In genomic region chr6:31806470-31807272, GRCh38 we compare ENCODE assay signal across 1 cellular context.
A peak's percentile ranks its signal among the peaks of the same experiment; 100 is the strongest.
TF ChIP-seq lines count a peak whose summit lies in the region.

Gene LSM2, minus strand, starts transcription at chr6:31806966. Its CDS starts 209 bp downstream, at chr6:31806757.

TF ChIP-seq in K562, 482 proteins besides CTCF, POLR2A, EP300 and RAD21 (continued from another document and continues in another):
- TF ChIP-seq ARID4B (CRISPR knock-in tag; IDR thresholded peaks at IDR 0.05) (peak; percentile 96; the same call in 1 of the 2 replicates), TOE1 (IDR thresholded peaks at IDR 0.05; ENCODE audit: borderline replicate concordance) (peak; percentile 78; the same call in 1 of the 2 replicates), TOE1 (CRISPR knock-in tag; IDR thresholded peaks at IDR 0.05; ENCODE audit: borderline replicate concordance, low read depth) (no peak), KLF16 (IDR thresholded peaks at IDR 0.05) (no peak), SMARCA5 (IDR thresholded peaks at IDR 0.05) (no peak), FOXA3 (CRISPR knock-in tag; conservative IDR thresholded peaks at IDR 0.05 in 1 of 2, IDR thresholded peaks at IDR 0.05 in 1 of 2) (peak; percentile 26 to 70; a peak in 2 of 4 replicates), ZNF232 (CRISPR knock-in tag; IDR thresholded peaks at IDR 0.05) (peak; percentile 82; the same call in 1 of the 2 replicates), SPI1 (IDR thresholded peaks at IDR 0.05; ENCODE audit: borderline replicate concordance, low read depth, low read length) (peak; percentile 99), ZNF561 (CRISPR knock-in tag; conservative IDR thresholded peaks at IDR 0.05) (0 out of 2 replicates have a peak, but pooled peaks have one; percentile 18), TRIM28 (IDR thresholded peaks at IDR 0.05) (peak; percentile 34; the same call in 1 of the 2 replicates), KLF10 (CRISPR knock-in tag; IDR thresholded peaks at IDR 0.05) (no peak), MEIS2 (IDR thresholded peaks at IDR 0.05; ENCODE audit: partially characterized antibody) (peak; percentile 92), PYGO2 (tag; IDR thresholded peaks at IDR 0.05) (no peak), RBM22 (IDR thresholded peaks at IDR 0.05; ENCODE audit: low read depth, low read length, poor library complexity, severe bottlenecking) (peak; percentile 61), HMG20B (CRISPR knock-in tag; IDR thresholded peaks at IDR 0.05) (no peak), LEF1 (IDR thresholded peaks at IDR 0.05) (peak; percentile 66; the same call in 1 of the 2 replicates), BCLAF1 (IDR thresholded peaks at IDR 0.05; ENCODE audit: borderline replicate concordance in 1 of 2, control insufficient read depth in 1 of 2, low read depth in 2 of 2, low read length in 1 of 2) (no peak), U2AF1 (optimal IDR thresholded peaks at IDR 0.05; ENCODE audit: low read depth, low read length) (peak; percentile 70), TRIM25 (IDR thresholded peaks at IDR 0.05; ENCODE audit: borderline replicate concordance) (peak; percentile 75; the same call in 1 of the 2 replicates), XRCC4 (IDR thresholded peaks at IDR 0.05; ENCODE audit: extremely low read depth, insufficient read depth, insufficient read length) (no peak), ZNF764 (CRISPR knock-in tag; IDR thresholded peaks at IDR 0.05; ENCODE audit: low read depth) (no peak; the same call in 1 of the 2 replicates), ZNF282 (CRISPR knock-in tag; IDR thresholded peaks at IDR 0.05) (no peak), SNIP1 (IDR thresholded peaks at IDR 0.05; ENCODE audit: low read depth) (no peak), PHTF2 (CRISPR knock-in tag; IDR thresholded peaks at IDR 0.05) (0 out of 2 replicates have a peak, but pooled peaks have one; percentile 13), NFE2 (IDR thresholded peaks at IDR 0.05; ENCODE audit: low read depth) (peak; percentile 35; the same call in 1 of the 2 replicates), CCAR2 (IDR thresholded peaks at IDR 0.05; ENCODE audit: low read depth, low read length) (no peak), HMG20A (CRISPR knock-in tag; conservative IDR thresholded peaks at IDR 0.05) (peak; percentile 70; the same call in 1 of the 2 replicates), SUPT5H (IDR thresholded peaks at IDR 0.05) (peak; percentile 97), ATF7 (IDR thresholded peaks at IDR 0.05) (peak; percentile 94), RNF2 (IDR thresholded peaks at IDR 0.05) (no peak), BRD4 (IDR thresholded peaks at IDR 0.05) (no peak), NRF1 (conservative IDR thresholded peaks at IDR 0.05 in 1 of 2, IDR thresholded peaks at IDR 0.05 in 1 of 2) (peak; percentile 99 to 100), MNT (conservative IDR thresholded peaks at IDR 0.05) (no peak), ZNF707 (CRISPR knock-in tag; conservative IDR thresholded peaks at IDR 0.05) (peak; percentile 42; the same call in 1 of the 2 replicates), YY1 (IDR thresholded peaks at IDR 0.05; ENCODE audit: borderline replicate concordance in 1 of 3, control insufficient read depth in 1 of 3, extremely low read depth in 1 of 3, insufficient read depth in 3 of 3, insufficient read length in 1 of 3, insufficient replicate concordance in 2 of 3, low read depth in 1 of 3, low read length in 2 of 3) (peak in 2 of 3 experiments; percentile 80 to 82), ZNF263 (CRISPR knock-in tag; IDR thresholded peaks at IDR 0.05; ENCODE audit: borderline replicate concordance) (peak; percentile 82)
- TF ChIP-seq, protein P1, sequence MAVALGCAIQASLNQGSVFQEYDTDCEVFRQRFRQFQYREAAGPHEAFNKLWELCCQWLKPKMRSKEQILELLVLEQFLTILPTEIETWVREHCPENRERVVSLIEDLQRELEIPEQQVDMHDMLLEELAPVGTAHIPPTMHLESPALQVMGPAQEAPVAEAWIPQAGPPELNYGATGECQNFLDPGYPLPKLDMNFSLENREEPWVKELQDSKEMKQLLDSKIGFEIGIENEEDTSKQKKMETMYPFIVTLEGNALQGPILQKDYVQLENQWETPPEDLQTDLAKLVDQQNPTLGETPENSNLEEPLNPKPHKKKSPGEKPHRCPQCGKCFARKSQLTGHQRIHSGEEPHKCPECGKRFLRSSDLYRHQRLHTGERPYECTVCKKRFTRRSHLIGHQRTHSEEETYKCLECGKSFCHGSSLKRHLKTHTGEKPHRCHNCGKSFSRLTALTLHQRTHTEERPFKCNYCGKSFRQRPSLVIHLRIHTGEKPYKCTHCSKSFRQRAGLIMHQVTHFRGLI (CRISPR knock-in tag; IDR thresholded peaks at IDR 0.05) = 0 out of 2 replicates have a peak, but pooled peaks have one; percentile 57
- TF ChIP-seq, protein P2, sequence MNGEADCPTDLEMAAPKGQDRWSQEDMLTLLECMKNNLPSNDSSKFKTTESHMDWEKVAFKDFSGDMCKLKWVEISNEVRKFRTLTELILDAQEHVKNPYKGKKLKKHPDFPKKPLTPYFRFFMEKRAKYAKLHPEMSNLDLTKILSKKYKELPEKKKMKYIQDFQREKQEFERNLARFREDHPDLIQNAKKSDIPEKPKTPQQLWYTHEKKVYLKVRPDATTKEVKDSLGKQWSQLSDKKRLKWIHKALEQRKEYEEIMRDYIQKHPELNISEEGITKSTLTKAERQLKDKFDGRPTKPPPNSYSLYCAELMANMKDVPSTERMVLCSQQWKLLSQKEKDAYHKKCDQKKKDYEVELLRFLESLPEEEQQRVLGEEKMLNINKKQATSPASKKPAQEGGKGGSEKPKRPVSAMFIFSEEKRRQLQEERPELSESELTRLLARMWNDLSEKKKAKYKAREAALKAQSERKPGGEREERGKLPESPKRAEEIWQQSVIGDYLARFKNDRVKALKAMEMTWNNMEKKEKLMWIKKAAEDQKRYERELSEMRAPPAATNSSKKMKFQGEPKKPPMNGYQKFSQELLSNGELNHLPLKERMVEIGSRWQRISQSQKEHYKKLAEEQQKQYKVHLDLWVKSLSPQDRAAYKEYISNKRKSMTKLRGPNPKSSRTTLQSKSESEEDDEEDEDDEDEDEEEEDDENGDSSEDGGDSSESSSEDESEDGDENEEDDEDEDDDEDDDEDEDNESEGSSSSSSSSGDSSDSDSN (IDR thresholded peaks at IDR 0.05; ENCODE audit: borderline replicate concordance in 1 of 2, low read depth in 2 of 2, low read length in 2 of 2) = peak; percentile 59 to 73; a peak in 3 of 4 replicates
- TF ChIP-seq, protein P3, sequence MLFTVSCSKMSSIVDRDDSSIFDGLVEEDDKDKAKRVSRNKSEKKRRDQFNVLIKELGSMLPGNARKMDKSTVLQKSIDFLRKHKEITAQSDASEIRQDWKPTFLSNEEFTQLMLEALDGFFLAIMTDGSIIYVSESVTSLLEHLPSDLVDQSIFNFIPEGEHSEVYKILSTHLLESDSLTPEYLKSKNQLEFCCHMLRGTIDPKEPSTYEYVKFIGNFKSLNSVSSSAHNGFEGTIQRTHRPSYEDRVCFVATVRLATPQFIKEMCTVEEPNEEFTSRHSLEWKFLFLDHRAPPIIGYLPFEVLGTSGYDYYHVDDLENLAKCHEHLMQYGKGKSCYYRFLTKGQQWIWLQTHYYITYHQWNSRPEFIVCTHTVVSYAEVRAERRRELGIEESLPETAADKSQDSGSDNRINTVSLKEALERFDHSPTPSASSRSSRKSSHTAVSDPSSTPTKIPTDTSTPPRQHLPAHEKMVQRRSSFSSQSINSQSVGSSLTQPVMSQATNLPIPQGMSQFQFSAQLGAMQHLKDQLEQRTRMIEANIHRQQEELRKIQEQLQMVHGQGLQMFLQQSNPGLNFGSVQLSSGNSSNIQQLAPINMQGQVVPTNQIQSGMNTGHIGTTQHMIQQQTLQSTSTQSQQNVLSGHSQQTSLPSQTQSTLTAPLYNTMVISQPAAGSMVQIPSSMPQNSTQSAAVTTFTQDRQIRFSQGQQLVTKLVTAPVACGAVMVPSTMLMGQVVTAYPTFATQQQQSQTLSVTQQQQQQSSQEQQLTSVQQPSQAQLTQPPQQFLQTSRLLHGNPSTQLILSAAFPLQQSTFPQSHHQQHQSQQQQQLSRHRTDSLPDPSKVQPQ (CRISPR knock-in tag; IDR thresholded peaks at IDR 0.05; ENCODE audit: borderline replicate concordance) = 0 out of 2 replicates have a peak, but pooled peaks have one; percentile 10
- TF ChIP-seq, protein P4, sequence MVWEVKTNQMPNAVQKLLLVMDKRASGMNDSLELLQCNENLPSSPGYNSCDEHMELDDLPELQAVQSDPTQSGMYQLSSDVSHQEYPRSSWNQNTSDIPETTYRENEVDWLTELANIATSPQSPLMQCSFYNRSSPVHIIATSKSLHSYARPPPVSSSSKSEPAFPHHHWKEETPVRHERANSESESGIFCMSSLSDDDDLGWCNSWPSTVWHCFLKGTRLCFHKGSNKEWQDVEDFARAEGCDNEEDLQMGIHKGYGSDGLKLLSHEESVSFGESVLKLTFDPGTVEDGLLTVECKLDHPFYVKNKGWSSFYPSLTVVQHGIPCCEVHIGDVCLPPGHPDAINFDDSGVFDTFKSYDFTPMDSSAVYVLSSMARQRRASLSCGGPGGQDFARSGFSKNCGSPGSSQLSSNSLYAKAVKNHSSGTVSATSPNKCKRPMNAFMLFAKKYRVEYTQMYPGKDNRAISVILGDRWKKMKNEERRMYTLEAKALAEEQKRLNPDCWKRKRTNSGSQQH (CRISPR knock-in tag; IDR thresholded peaks at IDR 0.05) = 0 out of 2 replicates have a peak, but pooled peaks have one; percentile 36
